In genomic region chr22:29767289-29768051, GRCh38 we compare ENCODE assay signal across 8 cellular contexts. TPM values are rescaled to one million over a fixed set of nuclear protein-coding genes. Genes with fewer than 3 reads are reported as not detected.
A peak's percentile ranks its signal among the peaks of the same experiment; 100 is the strongest.
DNase-seq lines count a peak whose midpoint lies in the region; ATAC-seq and TF ChIP-seq lines count a peak whose summit lies in the region.

TSS of gene UQCR10 (plus strand) at chr22:29767369. CDS start at chr22:29767399, 30 bp downstream.

- H3K4me3 ChIP-seq in ascending aorta (peak within 1 kb of the TSS; percentile 81 to 91), hepatocyte (peak within 1 kb of the TSS; percentile 44), aorta (ENCODE audit: low read length in 2 of 2) (peak within 1 kb of the TSS; percentile 74 to 90)

- H3K27ac Mint-ChIP-seq in T-helper 2 cell treated with Interferon-gamma antibody and Interleukin-4, amounts not matched to agents 5 μg/mL and 100 μg/mL, for 36 hours, result peak within 1 kb of the TSS; percentile 89

- no peaks in the 10 kb centered on the region for H3K27me3 Mint-ChIP-seq in T-helper 2 cell treated with Interferon-gamma antibody and Interleukin-4, amounts not matched to agents 5 μg/mL and 100 μg/mL, for 36 hours (ENCODE audit: low read depth)

- H3K4me2 ChIP-seq in hepatocyte, result peak within 1 kb of the TSS; percentile 75

- TF ChIP-seq CTCF in GM13976 (IDR thresholded peaks at IDR 0.05; ENCODE audit: borderline replicate concordance, control extremely low read depth, extremely low read depth, insufficient read depth, missing control alignments), result no peak
- no peak for TF ChIP-seq CTCF in ascending aorta (IDR thresholded peaks at IDR 0.05)
- no peak for TF ChIP-seq CTCF in hepatocyte (IDR thresholded peaks at IDR 0.05; ENCODE audit: poor library complexity)

- H3K9me3 Mint-ChIP-seq in T-helper 2 cell treated with Interferon-gamma antibody and Interleukin-4, amounts not matched to agents 5 μg/mL and 100 μg/mL, for 36 hours, result no peaks in the 10 kb centered on the region

- ATAC-seq in HG02840 (IDR thresholded peaks at IDR 0.05; ENCODE audit: low FRiP score, unreplicated experiment) (peak; percentile 67), aorta (ENCODE audit: low FRiP score) (peak; percentile 97)

- H3K9me3 ChIP-seq in ascending aorta, result no peaks in the 10 kb centered on the region
- no peaks in the 10 kb centered on the region for H3K9me3 ChIP-seq in hepatocyte (ENCODE audit: low read depth)
- no peaks in the 10 kb centered on the region for H3K9me3 ChIP-seq in aorta (ENCODE audit: control insufficient read depth, low read length)

- peak within 1 kb of the TSS; percentile 79 for H2AFZ ChIP-seq in hepatocyte

- DNase-seq in GM13976 (ENCODE audit: low spot score), result peak; percentile 95
- DNase-seq in NCI-H146 treated with DMSO at 0.1 percent for 48 hours (lab: John Stamatoyannopoulos, UW; ENCODE audit: unreplicated experiment), result peak; percentile 75
- DNase-seq in T-helper 2 cell treated with Interferon-gamma antibody and Interleukin-4, amounts not matched to agents 5 μg/mL and 100 μg/mL, for 36 hours (ENCODE audit: low spot score), result peak; percentile 92
- peak; percentile 69 to 95 for DNase-seq in ascending aorta (ENCODE audit: low spot score in 2 of 2)
- DNase-seq in hepatocyte (ENCODE audit: low spot score), result peak; percentile 96
- DNase-seq in renal cortical epithelial cell (ENCODE audit: low read depth), result no peak
- DNase-seq in aorta, result peak; percentile 95 to 98

- H3K4me3 Mint-ChIP-seq in T-helper 2 cell treated with Interferon-gamma antibody and Interleukin-4, amounts not matched to agents 5 μg/mL and 100 μg/mL, for 36 hours, result peak within 1 kb of the TSS; percentile 98

- H3K27ac ChIP-seq in ascending aorta (peak within 1 kb of the TSS; percentile 70 to 78), hepatocyte (peak within 1 kb of the TSS; percentile 84), aorta (ENCODE audit: low read depth in 1 of 2, low read length in 2 of 2) (peak within 1 kb of the TSS in 1 of 2 donors; percentile 11)

- no peaks in the 10 kb centered on the region for H4K20me1 ChIP-seq in hepatocyte (ENCODE audit: insufficient read depth, poor library complexity, severe bottlenecking)

- peaks cover 9 to 17% of the 10 kb centered on the region in 2 donors for H3K4me1 ChIP-seq in ascending aorta
- H3K4me1 ChIP-seq in hepatocyte (ENCODE audit: insufficient read depth), result peaks cover 12% of the 10 kb centered on the region
- H3K4me1 ChIP-seq in aorta (ENCODE audit: control insufficient read depth in 1 of 2, insufficient read depth in 2 of 2, low read length in 2 of 2), result peaks cover 0 to 2% of the 10 kb centered on the region in 2 donors

- intact Hi-C loops in ascending aorta (cut with DNase I) (loop anchor here (1.0 to 2.0 kb wide), 5 partner anchors 32 to 589 kb away; partner anchors contain the start of genes ASCC2, MTMR3, NF2 and SF3A1), aorta (cut with DNase I) (no loop called here)

- 11% methylated on average over 45 of the region's 45 CpGs for WGBS in hepatocyte (ENCODE audit: low lambda C conversion rate, missing lambda C conversion rate)
- WGBS in aorta, 2 donors, result 1 to 12% methylated on average over 45 of the region's 45 CpGs

- H3K79me2 ChIP-seq in hepatocyte, result peaks cover 41% of the 10 kb centered on the region

- H3K36me3 Mint-ChIP-seq in T-helper 2 cell treated with Interferon-gamma antibody and Interleukin-4, amounts not matched to agents 5 μg/mL and 100 μg/mL, for 36 hours (ENCODE audit: low read depth), result peaks cover 22% of the 10 kb centered on the region

- H3K4me1 Mint-ChIP-seq in T-helper 2 cell treated with Interferon-gamma antibody and Interleukin-4, amounts not matched to agents 5 μg/mL and 100 μg/mL, for 36 hours (ENCODE audit: low read depth), result peaks cover 25% of the 10 kb centered on the region

- in situ Hi-C loops in GM13976 (cut with MboI; ENCODE audit: low sequenced_read_pairs, unreplicated experiment), result no loop called here

- H3K27me3 ChIP-seq in ascending aorta, result no peaks in the 10 kb centered on the region
- H3K27me3 ChIP-seq in hepatocyte, result no peaks in the 10 kb centered on the region
- H3K27me3 ChIP-seq in aorta (ENCODE audit: control insufficient read depth in 1 of 2, insufficient read depth in 2 of 2, low read length in 1 of 2), result no peaks in the 10 kb centered on the region

- H3K9me2 ChIP-seq in hepatocyte (replicated peaks; ENCODE audit: insufficient read depth), result no peaks in the 10 kb centered on the region

- peaks cover 14 to 27% of the 10 kb centered on the region in 2 donors for H3K36me3 ChIP-seq in ascending aorta
- H3K36me3 ChIP-seq in hepatocyte (replicated peaks; ENCODE audit: insufficient read depth, low read depth), result no peaks in the 10 kb centered on the region
- no peaks in the 10 kb centered on the region for H3K36me3 ChIP-seq in aorta (ENCODE audit: control insufficient read depth in 1 of 2, insufficient read depth in 2 of 2, low read length in 1 of 2)

RNA-seq across cellular contexts. Expression of gene UQCR10, which starts in this region (rescaled TPM):
- total RNA-seq in ascending aorta (66.8 TPM), hepatocyte (120 and 122 TPM in 2 replicates), renal cortical epithelial cell (89.1 and 125 TPM in 2 replicates), aorta (10 to 100 TPM; 41.4 to 42.4 TPM)
- polyA plus RNA-seq in hepatocyte (387 and 414 TPM in 2 replicates), aorta (100 to 1,000 TPM in 1 of 2 donors, 10 to 100 TPM in 1; 88.4 to 189 TPM)
